ENCODE assay signal across 22 cellular contexts in the genomic region with DNA sequence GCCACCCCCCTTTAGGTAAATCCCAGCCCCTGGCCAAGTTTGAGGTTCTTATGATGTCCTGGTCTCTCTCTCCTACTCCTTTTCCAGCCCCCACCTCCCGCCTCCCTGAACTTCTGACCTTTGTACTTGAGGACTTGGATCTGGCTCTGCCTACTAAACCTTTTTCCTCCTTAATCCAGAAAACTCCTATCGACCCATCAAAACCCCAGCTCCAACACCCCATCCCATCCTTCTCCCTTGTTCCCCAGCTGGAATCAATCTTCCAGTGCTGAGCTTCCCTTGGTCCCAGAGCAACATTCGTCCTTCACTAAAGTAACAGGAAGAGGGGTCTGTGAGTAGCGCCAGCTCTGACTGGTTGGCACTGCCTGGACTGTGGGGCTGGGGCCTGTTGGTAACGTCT. TPM values are rescaled to one million over a fixed set of nuclear protein-coding genes. Genes with fewer than 3 reads are reported as not detected.
DNase-seq lines count a peak whose midpoint lies in the region; ATAC-seq, FAIRE-seq and TF ChIP-seq lines count a peak whose summit lies in the region.
"Had no signal": no experiment of that assay in that cellular context is flagged by ENCODE, and none has a peak within 500 bp of the region (broad histone marks: within the 10 kb centered on the region; RNA-seq: fewer than 3 reads in every experiment).

No MANE protein-coding gene starts in this region.

- intact Hi-C loops in K562 (cut with micrococcal nuclease) (loop anchor here (5.0 kb wide), 1 partner anchor 50 kb away; no protein-coding TSS in a partner anchor), gastrocnemius medialis (cut with DNase I; ENCODE audit: low total_unique reads) (no loop called here)
- intact Hi-C loops in activated CD4-positive, alpha-beta memory T cell treated with anti-CD3 and anti-CD28 coated beads for 36 hours (cut with micrococcal nuclease): no loop called here

- H3K9me3 ChIP-seq in BLaER1 treated with 17β-estradiol and CSF1 and Interleukin-3, amounts not matched to agents 10 nM and 100 nM (replicated peaks in 1 of 11): no peaks in the 10 kb centered on the region
- H3K9me3 ChIP-seq in K562 (replicated peaks; ENCODE audit: control insufficient read depth, insufficient read depth, low read depth, low read length) (no peaks in the 10 kb centered on the region), gastrocnemius medialis (no peaks in the 10 kb centered on the region)
- H3K9me3 ChIP-seq: heart right ventricle, testis had no signal

- H4K20me1 ChIP-seq in BLaER1 treated with 17β-estradiol and CSF1 and Interleukin-3, amounts not matched to agents 10 nM and 100 nM: peaks cover 18 to 99% (median 81%) of the 10 kb centered on the region in 11 experiments; a peak in 21 of 22 replicates
- no peaks in the 10 kb centered on the region for H4K20me1 ChIP-seq in K562 (replicated peaks; ENCODE audit: control insufficient read depth, insufficient read depth, low read length)

- peaks cover 55 to 99% (median 89%) of the 10 kb centered on the region in 11 experiments for H3K36me3 ChIP-seq in BLaER1 treated with 17β-estradiol and CSF1 and Interleukin-3, amounts not matched to agents 10 nM and 100 nM
- H3K36me3 ChIP-seq in H7 (replicated peaks; ENCODE audit: control insufficient read depth, insufficient read depth, low read length): peaks cover 20% of the 10 kb centered on the region
- peaks cover 90% of the 10 kb centered on the region; the same call in 2 of the 3 replicates for H3K36me3 ChIP-seq in K562 (ENCODE audit: control insufficient read depth, insufficient read depth, low read length)
- peaks cover 0 to 16% of the 10 kb centered on the region in 2 donors for H3K36me3 ChIP-seq in gastrocnemius medialis

- H2AFZ ChIP-seq in K562 (ENCODE audit: low read depth, low read length): no peak overlapping the region
- H2AFZ ChIP-seq: GM23248 had no signal

- no peak for ATAC-seq in K562
- ATAC-seq in gastrocnemius medialis: no peak
- ATAC-seq: activated CD8-positive, alpha-beta memory T cell treated with anti-CD3 and anti-CD28 coated beads, Interleukin-2, amount 10 ng/mL, durations not matched to agents 7 days and 5 days; CD8-positive, alpha-beta T cell; heart right ventricle; left cardiac atrium had no signal

- TF ChIP-seq EP300 in K562 (IDR thresholded peaks at IDR 0.05; ENCODE audit: low read length): no peak

- TF ChIP-seq POLR2A in K562 (conservative IDR thresholded peaks at IDR 0.05): peak; percentile 42; the same call in 1 of the 2 replicates
- TF ChIP-seq POLR2A in gastrocnemius medialis (IDR thresholded peaks at IDR 0.05): no peak

- peaks cover 19% of the 10 kb centered on the region for H3K36me3 Mint-ChIP-seq in neural crest cell (ENCODE audit: low read depth)
- peaks cover 13% of the 10 kb centered on the region for H3K36me3 Mint-ChIP-seq in activated CD4-positive, alpha-beta memory T cell treated with anti-CD3 and anti-CD28 coated beads for 36 hours
- H3K36me3 Mint-ChIP-seq: activated CD8-positive, alpha-beta memory T cell treated with anti-CD3 and anti-CD28 coated beads, Interleukin-2, amount 10 ng/mL, durations not matched to agents 7 days and 5 days had no signal

- no peak for TF ChIP-seq RAD21 in K562 (CRISPR knock-in tag; conservative IDR thresholded peaks at IDR 0.05 in 1 of 2, IDR thresholded peaks at IDR 0.05 in 1 of 2)

- no peaks in the 10 kb centered on the region for H3K9me1 ChIP-seq in K562 (ENCODE audit: control insufficient read depth, insufficient read depth, low read length)

- peaks cover 35 to 98% (median 87%) of the 10 kb centered on the region in 10 experiments for H3K4me1 ChIP-seq in BLaER1 treated with 17β-estradiol and CSF1 and Interleukin-3, amounts not matched to agents 10 nM and 100 nM
- H3K4me1 ChIP-seq in K562 (replicated peaks in 1 of 2; ENCODE audit: control insufficient read depth in 2 of 2, insufficient read depth in 2 of 2, low read length in 2 of 2) (peaks cover 0 to 71% of the 10 kb centered on the region in 2 experiments; a peak in 2 of 5 replicates), gastrocnemius medialis (no peaks in the 10 kb centered on the region)
- H3K4me1 ChIP-seq: testis had no signal

- CTCF ChIA-PET in K562 (lab: Yijun Ruan, JAX; ENCODE audit: low intra/inter-chr PET ratio): no interaction called here
- CTCF ChIA-PET in activated CD4-positive, alpha-beta memory T cell treated with anti-CD3 and anti-CD28 coated beads for 36 hours (lab: Charles Lee): no interaction called here

- H3K9ac ChIP-seq in BLaER1 treated with 17β-estradiol and CSF1 and Interleukin-3, amounts not matched to agents 10 nM and 100 nM: peak overlapping the region in 9 of 11 experiments; percentile 21 to 65 (median 46); a peak in 16 of 22 replicates
- peak overlapping the region in 1 of 2 experiments; percentile 79; a peak in 2 of 4 replicates for H3K9ac ChIP-seq in K562 (ENCODE audit: insufficient read depth in 1 of 2, low read depth in 2 of 2, low read length in 2 of 2)
- H3K9ac ChIP-seq: GM23248 had no signal

- H3K4me3 ChIP-seq in BLaER1 treated with 17β-estradiol and CSF1 and Interleukin-3, amounts not matched to agents 10 nM and 100 nM: no peak overlapping the region
- H3K4me3 ChIP-seq in H7 (ENCODE audit: insufficient read depth, low read depth, low read length) (no peak overlapping the region), K562 (no peak overlapping the region), gastrocnemius medialis (no peak overlapping the region), foreskin fibroblast (ENCODE audit: low read depth in 1 of 2, low read length in 2 of 2) (no peak overlapping the region)
- H3K4me3 ChIP-seq: GM23248, heart right ventricle, testis had no signal

- H3K27me3 Mint-ChIP-seq in neural crest cell (ENCODE audit: low read depth): peaks cover 6% of the 10 kb centered on the region
- no peaks in the 10 kb centered on the region for H3K27me3 Mint-ChIP-seq in activated CD4-positive, alpha-beta memory T cell treated with anti-CD3 and anti-CD28 coated beads for 36 hours
- H3K27me3 Mint-ChIP-seq: activated CD4-positive, alpha-beta T cell treated with anti-CD3 and anti-CD28 coated beads, Interleukin-2, amount 10 ng/mL, durations not matched to agents 7 days and 5 days; activated CD8-positive, alpha-beta memory T cell treated with anti-CD3 and anti-CD28 coated beads, Interleukin-2, amount 10 ng/mL, durations not matched to agents 7 days and 5 days; activated naive CD8-positive, alpha-beta T cell treated with anti-CD3 and anti-CD28 coated beads, Interleukin-2, amount 10 ng/mL, durations not matched to agents 7 days and 5 days had no signal

- DNase-seq in H7 (peak; percentile 36), K562 (ENCODE audit: extremely low read depth in 1 of 4, low spot score in 3 of 4) (no peak), neural crest cell (ENCODE audit: low read depth, low spot score) (no peak), gastrocnemius medialis (no peak), foreskin fibroblast (no peak)
- no peak for DNase-seq in activated CD4-positive, alpha-beta memory T cell treated with anti-CD3 and anti-CD28 coated beads for 36 hours
- DNase-seq: activated CD4-positive, alpha-beta T cell treated with anti-CD3 and anti-CD28 coated beads, Interleukin-2, amount 10 ng/mL, durations not matched to agents 7 days and 5 days; activated CD8-positive, alpha-beta memory T cell treated with anti-CD3 and anti-CD28 coated beads, Interleukin-2, amount 10 ng/mL, durations not matched to agents 7 days and 5 days; activated naive CD8-positive, alpha-beta T cell treated with anti-CD3 and anti-CD28 coated beads, Interleukin-2, amount 10 ng/mL, durations not matched to agents 7 days and 5 days; CD8-positive, alpha-beta T cell; DMS153; GM23248; heart right ventricle; Kasumi-1; left cardiac atrium; mesenchymal stem cell; NCI-H1694; NCI-H526 treated with DMSO at 0.1 percent for 48 hours; retina; T-helper 2 cell; testis had no signal

- peak overlapping the region; percentile 88 for H3K27ac Mint-ChIP-seq in neural crest cell (ENCODE audit: unreplicated experiment)
- H3K27ac Mint-ChIP-seq in activated CD4-positive, alpha-beta memory T cell treated with anti-CD3 and anti-CD28 coated beads for 36 hours: no peak overlapping the region
- H3K27ac Mint-ChIP-seq: activated CD8-positive, alpha-beta memory T cell treated with anti-CD3 and anti-CD28 coated beads, Interleukin-2, amount 10 ng/mL, durations not matched to agents 7 days and 5 days; activated naive CD8-positive, alpha-beta T cell treated with anti-CD3 and anti-CD28 coated beads, Interleukin-2, amount 10 ng/mL, durations not matched to agents 7 days and 5 days; CD8-positive, alpha-beta T cell had no signal

- peak overlapping the region in 8 of 11 experiments; percentile 34 to 70 (median 64); a peak in 17 of 22 replicates for H3K27ac ChIP-seq in BLaER1 treated with 17β-estradiol and CSF1 and Interleukin-3, amounts not matched to agents 10 nM and 100 nM
- H3K27ac ChIP-seq in K562 (ENCODE audit: extremely low read depth, low read depth, low read length) (no peak overlapping the region; the same call in 2 of the 3 replicates), gastrocnemius medialis (no peak overlapping the region)
- H3K27ac ChIP-seq: GM23248, heart right ventricle, testis had no signal

- H3K4me1 Mint-ChIP-seq in neural crest cell: peaks cover 9% of the 10 kb centered on the region
- peaks cover 5% of the 10 kb centered on the region for H3K4me1 Mint-ChIP-seq in activated CD4-positive, alpha-beta memory T cell treated with anti-CD3 and anti-CD28 coated beads for 36 hours (ENCODE audit: low read depth)
- H3K4me1 Mint-ChIP-seq: activated CD8-positive, alpha-beta memory T cell treated with anti-CD3 and anti-CD28 coated beads, Interleukin-2, amount 10 ng/mL, durations not matched to agents 7 days and 5 days had no signal

- POLR2A ChIA-PET in K562 (lab: Yijun Ruan, JAX): interaction anchor here (0.6 kb wide), 1 partner anchor 30 kb away, joined by 3 read pairs; the partner anchor contains the start of gene TCF3
- POLR2A ChIA-PET in activated CD4-positive, alpha-beta memory T cell treated with anti-CD3 and anti-CD28 coated beads for 36 hours (lab: Charles Lee): no interaction called here

- TF ChIP-seq CTCF in K562 (IDR thresholded peaks at IDR 0.05 in 2 of 3, conservative IDR thresholded peaks at IDR 0.05 in 1 of 3; ENCODE audit: insufficient read depth in 2 of 3, low read depth in 1 of 3, low read length in 3 of 3) (no peak), neural crest cell (conservative IDR thresholded peaks at IDR 0.05) (no peak), gastrocnemius medialis (IDR thresholded peaks at IDR 0.05 in 4 of 5, conservative IDR thresholded peaks at IDR 0.05 in 1 of 5) (no peak), foreskin fibroblast (IDR thresholded peaks at IDR 0.05; ENCODE audit: low read depth, low read length) (no peak)

- peak overlapping the region; percentile 66 for H3K4me3 Mint-ChIP-seq in neural crest cell
- H3K4me3 Mint-ChIP-seq in activated CD4-positive, alpha-beta memory T cell treated with anti-CD3 and anti-CD28 coated beads for 36 hours: no peak overlapping the region
- H3K4me3 Mint-ChIP-seq: activated CD4-positive, alpha-beta T cell treated with anti-CD3 and anti-CD28 coated beads, Interleukin-2, amount 10 ng/mL, durations not matched to agents 7 days and 5 days; activated CD8-positive, alpha-beta memory T cell treated with anti-CD3 and anti-CD28 coated beads, Interleukin-2, amount 10 ng/mL, durations not matched to agents 7 days and 5 days; activated naive CD8-positive, alpha-beta T cell treated with anti-CD3 and anti-CD28 coated beads, Interleukin-2, amount 10 ng/mL, durations not matched to agents 7 days and 5 days; CD8-positive, alpha-beta T cell had no signal

- no TSS peak for BruUV-seq in K562 (replicated peaks; lab: Mats Ljungman, UMichigan)

- peak overlapping the region in 9 of 11 experiments; percentile 57 to 79 (median 74); a peak in 18 of 22 replicates for H3K4me2 ChIP-seq in BLaER1 treated with 17β-estradiol and CSF1 and Interleukin-3, amounts not matched to agents 10 nM and 100 nM
- no peak overlapping the region for H3K4me2 ChIP-seq in K562 (ENCODE audit: insufficient read depth, low read length)

- 91% methylated on average over 4 of the region's 5 CpGs for WGBS in K562 (ENCODE audit: insufficient coverage, low coverage, missing lambda C conversion rate)

- peaks cover 2% of the 10 kb centered on the region; the same call in 2 of the 3 replicates for H3K79me2 ChIP-seq in K562 (ENCODE audit: control insufficient read depth, insufficient read depth, low read length)

- in situ Hi-C loops in K562 (cut with MboI) (no loop called here), gastrocnemius medialis (cut with MboI; ENCODE audit: low sequenced_read_pairs in 4 of 4) (no loop called here)

- H3K27me3 ChIP-seq in BLaER1 treated with 17β-estradiol and CSF1 and Interleukin-3, amounts not matched to agents 10 nM and 100 nM: no peaks in the 10 kb centered on the region
- H3K27me3 ChIP-seq in H7 (ENCODE audit: control insufficient read depth, insufficient read depth, low read length): no peaks in the 10 kb centered on the region
- no peaks in the 10 kb centered on the region for H3K27me3 ChIP-seq in K562 (ENCODE audit: control insufficient read depth in 2 of 2, insufficient read depth in 2 of 2, low read length in 2 of 2)
- H3K27me3 ChIP-seq in gastrocnemius medialis: no peaks in the 10 kb centered on the region
- H3K27me3 ChIP-seq: heart right ventricle, testis had no signal

- H3K9me3 Mint-ChIP-seq in neural crest cell: no peaks in the 10 kb centered on the region
- H3K9me3 Mint-ChIP-seq in activated CD4-positive, alpha-beta memory T cell treated with anti-CD3 and anti-CD28 coated beads for 36 hours: no peaks in the 10 kb centered on the region
- H3K9me3 Mint-ChIP-seq: activated CD4-positive, alpha-beta T cell treated with anti-CD3 and anti-CD28 coated beads, Interleukin-2, amount 10 ng/mL, durations not matched to agents 7 days and 5 days; activated naive CD8-positive, alpha-beta T cell treated with anti-CD3 and anti-CD28 coated beads, Interleukin-2, amount 10 ng/mL, durations not matched to agents 7 days and 5 days; CD8-positive, alpha-beta T cell had no signal

- FAIRE-seq in K562 (lab: Jason Lieb, UNC): no peak

RNA-seq across cellular contexts. Expression of gene UQCR11, which starts 17.3 kb away (rescaled TPM):
- 103 and 111 TPM in 2 replicates for total RNA-seq in H7 (2014; rRNA removed; shearing (Covaris generic))
- total RNA-seq in K562 (2011; cell fraction: chromatin; rRNA removed; ENCODE audit: low replicate concordance): 49.4 and 136 TPM in 2 replicates
- total RNA-seq in K562 (2011; cell fraction: nucleolus; rRNA removed): 110 and 114 TPM in 2 replicates
- total RNA-seq in K562 (2011; cell fraction: nucleoplasm; rRNA removed): 78.5 and 82.1 TPM in 2 replicates
- total RNA-seq in K562 (2014; rRNA removed) (203 and 259 TPM in 2 replicates), K562 (2014; rRNA removed; fragmentation: Illumina TruSeq; extraction: Trizol) (62.7 and 65.9 TPM in 2 replicates), K562 (2015; rRNA removed; fragmentation: Illumina TruSeq; extraction: Trizol) (94.2 and 104 TPM in 2 replicates), K562 (2021) (355 and 411 TPM in 2 replicates), neural crest cell (149 and 165 TPM in 2 replicates), gastrocnemius medialis (100 to 1,000 TPM; 106 to 173 (median 154) TPM)
- polyA plus RNA-seq in K562 (2011; rRNA removed) (390 and 494 TPM in 2 replicates), K562 (2014; fragmentation: Illumina TruSeq; extraction: Trizol) (57.6 and 122 TPM in 2 replicates), K562 (2014; fragmentation: Nextera tagmentation; extraction: Ambion mirVana) (100 to 1,000 TPM; 225 to 394 TPM), K562 (2014; rRNA removed) (329 and 366 TPM in 2 replicates)
- polyA plus RNA-seq in K562 (2011; cell fraction: cytosol; rRNA removed): 245 and 412 TPM in 2 replicates
- 128 and 175 TPM in 2 replicates for polyA plus RNA-seq in K562 (2011; cell fraction: nucleus; rRNA removed)
- 203 and 322 TPM in 2 replicates for polyA plus RNA-seq in K562 (2012)
- polyA minus RNA-seq in K562 (2011; rRNA and poly(A)+ RNA removed): 24.6 and 35.3 TPM in 2 replicates
- polyA minus RNA-seq in K562 (2011; cell fraction: cytosol; rRNA and poly(A)+ RNA removed): 35.2 and 46.2 TPM in 2 replicates
- 26.8 and 31.8 TPM in 2 replicates for polyA minus RNA-seq in K562 (2011; cell fraction: nucleus; rRNA and poly(A)+ RNA removed)
- 100 to 1,000 TPM; 266 to 277 TPM for total RNA-seq in activated CD4-positive, alpha-beta memory T cell treated with anti-CD3 and anti-CD28 coated beads for 36 hours

RNA-seq across cellular contexts. Expression of gene TCF3, which starts 29.9 kb away (rescaled TPM):
- 277 and 293 TPM in 2 replicates for total RNA-seq in H7 (2014; rRNA removed; shearing (Covaris generic))
- total RNA-seq in K562 (2011; cell fraction: chromatin; rRNA removed; ENCODE audit: low replicate concordance): 46.3 and 93.5 TPM in 2 replicates
- 72.8 and 74.5 TPM in 2 replicates for total RNA-seq in K562 (2011; cell fraction: nucleolus; rRNA removed)
- total RNA-seq in K562 (2011; cell fraction: nucleoplasm; rRNA removed): 46.6 and 55.9 TPM in 2 replicates
- total RNA-seq in K562 (2014; rRNA removed) (201 and 273 TPM in 2 replicates), K562 (2014; rRNA removed; fragmentation: Illumina TruSeq; extraction: Trizol) (34.6 and 36.1 TPM in 2 replicates), K562 (2015; rRNA removed; fragmentation: Illumina TruSeq; extraction: Trizol) (84.0 and 96.5 TPM in 2 replicates), K562 (2021) (229 and 259 TPM in 2 replicates), neural crest cell (348 and 354 TPM in 2 replicates), gastrocnemius medialis (10 to 100 TPM; 22.0 to 58.6 (median 42.5) TPM)
- polyA plus RNA-seq in K562 (2011; rRNA removed) (61.7 and 62.0 TPM in 2 replicates), K562 (2014; fragmentation: Illumina TruSeq; extraction: Trizol) (84.9 and 128 TPM in 2 replicates), K562 (2014; fragmentation: Nextera tagmentation; extraction: Ambion mirVana) (1 to 10 TPM; 5.6 to 5.7 TPM), K562 (2014; rRNA removed) (171 and 173 TPM in 2 replicates)
- 76.1 and 277 TPM in 2 replicates for polyA plus RNA-seq in K562 (2011; cell fraction: cytosol; rRNA removed)
- polyA plus RNA-seq in K562 (2011; cell fraction: nucleus; rRNA removed): 97.7 and 198 TPM in 2 replicates
- polyA plus RNA-seq in K562 (2012): 117 and 145 TPM in 2 replicates
- polyA minus RNA-seq in K562 (2011; rRNA and poly(A)+ RNA removed): 17.3 and 29.0 TPM in 2 replicates
- polyA minus RNA-seq in K562 (2011; cell fraction: cytosol; rRNA and poly(A)+ RNA removed): 92.9 and 128 TPM in 2 replicates
- 30.5 and 31.8 TPM in 2 replicates for polyA minus RNA-seq in K562 (2011; cell fraction: nucleus; rRNA and poly(A)+ RNA removed)
- 10 to 100 TPM; 88.9 to 95.5 TPM for total RNA-seq in activated CD4-positive, alpha-beta memory T cell treated with anti-CD3 and anti-CD28 coated beads for 36 hours

RNA-seq across cellular contexts. Expression of gene MBD3, which starts 29.9 kb away (rescaled TPM):
- 105 and 114 TPM in 2 replicates for total RNA-seq in H7 (2014; rRNA removed; shearing (Covaris generic))
- total RNA-seq in K562 (2011; cell fraction: chromatin; rRNA removed; ENCODE audit: low replicate concordance): 89.8 and 204 TPM in 2 replicates
- 153 TPM in 2 replicates for total RNA-seq in K562 (2011; cell fraction: nucleolus; rRNA removed)
- total RNA-seq in K562 (2011; cell fraction: nucleoplasm; rRNA removed): 99.7 and 106 TPM in 2 replicates
- total RNA-seq in K562 (2014; rRNA removed) (135 and 157 TPM in 2 replicates), K562 (2014; rRNA removed; fragmentation: Illumina TruSeq; extraction: Trizol) (11.4 and 12.6 TPM in 2 replicates), K562 (2015; rRNA removed; fragmentation: Illumina TruSeq; extraction: Trizol) (51.9 and 62.9 TPM in 2 replicates), K562 (2021) (114 and 137 TPM in 2 replicates), neural crest cell (157 and 168 TPM in 2 replicates), gastrocnemius medialis (100 to 1,000 TPM in 2 of 4 donors, 10 to 100 TPM in 2; 66.9 to 147 (median 118) TPM)
- polyA plus RNA-seq in K562 (2011; rRNA removed) (30.9 and 37.9 TPM in 2 replicates), K562 (2014; fragmentation: Illumina TruSeq; extraction: Trizol) (7.7 and 39.8 TPM in 2 replicates), K562 (2014; fragmentation: Nextera tagmentation; extraction: Ambion mirVana) (under 1 TPM; 0.24 to 0.52 TPM), K562 (2014; rRNA removed) (94.4 and 103 TPM in 2 replicates)
- 58.0 and 173 TPM in 2 replicates for polyA plus RNA-seq in K562 (2011; cell fraction: cytosol; rRNA removed)
- polyA plus RNA-seq in K562 (2011; cell fraction: nucleus; rRNA removed): 66.0 and 127 TPM in 2 replicates
- polyA plus RNA-seq in K562 (2012): 65.7 and 74.0 TPM in 2 replicates
- 35.8 and 69.0 TPM in 2 replicates for polyA minus RNA-seq in K562 (2011; rRNA and poly(A)+ RNA removed)
- 99.0 and 105 TPM in 2 replicates for polyA minus RNA-seq in K562 (2011; cell fraction: cytosol; rRNA and poly(A)+ RNA removed)
- 27.9 and 29.1 TPM in 2 replicates for polyA minus RNA-seq in K562 (2011; cell fraction: nucleus; rRNA and poly(A)+ RNA removed)
- 10 to 100 TPM; 67.7 to 71.4 TPM for total RNA-seq in activated CD4-positive, alpha-beta memory T cell treated with anti-CD3 and anti-CD28 coated beads for 36 hours

RNA-seq across cellular contexts. Expression of gene MEX3D, which starts 54.4 kb away (rescaled TPM):
- 107 and 117 TPM in 2 replicates for total RNA-seq in H7 (2014; rRNA removed; shearing (Covaris generic))
- 1.3 and 3.7 TPM in 2 replicates for total RNA-seq in K562 (2011; cell fraction: chromatin; rRNA removed; ENCODE audit: low replicate concordance)
- total RNA-seq in K562 (2011; cell fraction: nucleolus; rRNA removed): 7.0 and 7.7 TPM in 2 replicates
- total RNA-seq in K562 (2011; cell fraction: nucleoplasm; rRNA removed): 3.1 and 3.2 TPM in 2 replicates
- total RNA-seq in K562 (2014; rRNA removed) (39.3 and 48.8 TPM in 2 replicates), K562 (2014; rRNA removed; fragmentation: Illumina TruSeq; extraction: Trizol) (5.7 and 6.5 TPM in 2 replicates), K562 (2015; rRNA removed; fragmentation: Illumina TruSeq; extraction: Trizol) (9.5 and 9.8 TPM in 2 replicates), K562 (2021) (34.0 and 35.9 TPM in 2 replicates), neural crest cell (102 and 103 TPM in 2 replicates), gastrocnemius medialis (1 to 10 TPM; 2.4 to 7.9 (median 5.3) TPM)
- polyA plus RNA-seq in K562 (2011; rRNA removed) (2.6 and 3.3 TPM in 2 replicates), K562 (2014; fragmentation: Illumina TruSeq; extraction: Trizol) (2.6 and 4.4 TPM in 2 replicates), K562 (2014; fragmentation: Nextera tagmentation; extraction: Ambion mirVana) (1 to 10 TPM; 1.7 to 1.9 TPM), K562 (2014; rRNA removed) (11.6 and 11.9 TPM in 2 replicates)
- polyA plus RNA-seq in K562 (2011; cell fraction: cytosol; rRNA removed): 3.5 and 29.9 TPM in 2 replicates
- 2.1 and 5.8 TPM in 2 replicates for polyA plus RNA-seq in K562 (2011; cell fraction: nucleus; rRNA removed)
- polyA plus RNA-seq in K562 (2012): 6.4 and 7.7 TPM in 2 replicates
- polyA minus RNA-seq in K562 (2011; rRNA and poly(A)+ RNA removed): 1.0 and 1.6 TPM in 2 replicates
- polyA minus RNA-seq in K562 (2011; cell fraction: cytosol; rRNA and poly(A)+ RNA removed): 20.2 and 21.8 TPM in 2 replicates
- 2.4 and 3.0 TPM in 2 replicates for polyA minus RNA-seq in K562 (2011; cell fraction: nucleus; rRNA and poly(A)+ RNA removed)
- 1 to 10 TPM; 6.0 to 6.1 TPM for total RNA-seq in activated CD4-positive, alpha-beta memory T cell treated with anti-CD3 and anti-CD28 coated beads for 36 hours

Comparison
In these comparisons a context has a peak if more than half of its experiments do, and no peak if none do; other contexts are left out.
1. H3K27ac ChIP-seq: peak in BLaER1 treated with 17β-estradiol and CSF1 and Interleukin-3, amounts not matched to agents 10 nM and 100 nM (8 of 11); none in K562 (single experiment) and gastrocnemius medialis (0 of 4).